10 cellular contexts compared by ENCODE assay signal in the genomic region with DNA sequence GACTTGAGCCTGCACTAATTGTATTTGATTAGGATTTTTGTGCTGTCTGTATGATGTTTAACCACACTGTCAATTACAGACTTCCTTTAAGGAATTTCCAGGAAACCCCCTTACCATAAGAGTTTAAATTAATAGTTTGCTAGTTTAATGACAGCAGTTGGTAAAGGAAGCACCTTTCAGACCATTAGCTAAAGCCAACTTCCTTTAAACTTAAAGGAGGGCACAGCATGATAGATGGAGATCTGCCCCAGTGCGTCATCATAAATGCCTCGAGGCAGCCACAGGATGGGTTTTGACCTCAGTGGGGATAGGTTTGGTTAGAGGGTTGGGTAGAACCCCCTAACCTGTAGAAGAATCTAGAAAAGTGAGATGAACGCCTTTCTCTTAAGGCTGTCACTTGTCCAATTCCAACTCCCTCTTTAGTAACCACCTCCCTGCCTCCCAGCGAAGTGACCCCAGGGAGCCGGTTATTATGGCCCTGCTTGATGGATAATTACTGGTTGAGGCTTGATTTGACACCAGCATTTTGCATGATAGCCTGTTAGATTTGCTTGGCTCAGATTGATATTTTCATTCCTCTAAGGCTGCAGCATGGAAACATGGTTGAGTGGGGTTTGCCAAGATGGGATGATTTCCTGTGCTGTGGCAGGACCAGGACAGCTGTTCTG.
A peak's percentile ranks its signal among the peaks of the same experiment; 100 is the strongest.
DNase-seq lines count a peak whose midpoint lies in the region; ATAC-seq and TF ChIP-seq lines count a peak whose summit lies in the region.
"Had no signal": no experiment of that assay in that cellular context is flagged by ENCODE, and none has a peak within 500 bp of the region (broad histone marks: within the 10 kb centered on the region; RNA-seq: fewer than 3 reads in every experiment).

No MANE protein-coding gene starts in this region.

- H3K23ac ChIP-seq in trophoblast cell (ENCODE audit: low read length): no peak overlapping the region

- no peak for TF ChIP-seq CTCF in tibial nerve (IDR thresholded peaks at IDR 0.05)

- H3K36me3 ChIP-seq in trophoblast cell (ENCODE audit: control insufficient read depth in 1 of 2, insufficient read depth in 2 of 2, low read length in 2 of 2): no peaks in the 10 kb centered on the region
- H3K36me3 ChIP-seq in MG63: no peaks in the 10 kb centered on the region
- H3K36me3 ChIP-seq in tibial nerve: no peaks in the 10 kb centered on the region
- H3K36me3 ChIP-seq: esophagus squamous epithelium, pancreas had no signal

- peaks cover 26% of the 10 kb centered on the region for H3K79me1 ChIP-seq in trophoblast cell (ENCODE audit: low read length)

- no peak overlapping the region for H3K4me2 ChIP-seq in trophoblast cell (ENCODE audit: low read length)

- ATAC-seq in activated T-cell treated with anti-CD3 and anti-CD28 coated beads, Interleukin-2, amount 50 U/mL, for 4 hours: peak; percentile 43 to 64
- ATAC-seq in GM19023 (IDR thresholded peaks at IDR 0.05; ENCODE audit: unreplicated experiment) (no peak), HG03342 (IDR thresholded peaks at IDR 0.05; ENCODE audit: unreplicated experiment) (no peak)
- ATAC-seq: pancreas had no signal

- peak overlapping the region; percentile 8 for H2BK120ac ChIP-seq in trophoblast cell (ENCODE audit: insufficient read depth, low read length, poor library complexity)

- H3K27me3 ChIP-seq in trophoblast cell (ENCODE audit: insufficient read depth, low read length): no peaks in the 10 kb centered on the region
- H3K27me3 ChIP-seq in MG63: no peaks in the 10 kb centered on the region
- H3K27me3 ChIP-seq in tibial nerve: no peaks in the 10 kb centered on the region
- H3K27me3 ChIP-seq: esophagus squamous epithelium, pancreas had no signal

- WGBS in trophoblast cell (ENCODE audit: extremely low coverage, insufficient coverage, insufficient read length): no CpG with 5 or more reads among the region's 5 CpGs
- WGBS in tibial nerve, 2 donors: 69 to 75% methylated on average over 5 of the region's 5 CpGs

- H3K9ac ChIP-seq in trophoblast cell (ENCODE audit: low read length): no peak overlapping the region

- H4K12ac ChIP-seq in trophoblast cell (ENCODE audit: low read depth, low read length): no peak overlapping the region

- H2BK5ac ChIP-seq in trophoblast cell (ENCODE audit: low read depth, low read length, poor library complexity): peak overlapping the region; percentile 31

- no peaks in the 10 kb centered on the region for H3K9me3 ChIP-seq in trophoblast cell (ENCODE audit: insufficient read depth, low read depth, low read length)
- no peaks in the 10 kb centered on the region for H3K9me3 ChIP-seq in MG63
- no peaks in the 10 kb centered on the region for H3K9me3 ChIP-seq in tibial nerve
- H3K9me3 ChIP-seq: esophagus squamous epithelium, pancreas had no signal

- H2AFZ ChIP-seq in trophoblast cell (ENCODE audit: insufficient read depth, low read length, poor library complexity): no peak overlapping the region

- H3K4me3 Mint-ChIP-seq in activated T-cell treated with anti-CD3 and anti-CD28 coated beads, Interleukin-2, amount 50 U/mL, for 4 hours: no peak overlapping the region

- no peak overlapping the region for H4K8ac ChIP-seq in trophoblast cell (ENCODE audit: low read depth, low read length)

- H2AK5ac ChIP-seq in trophoblast cell (ENCODE audit: low read length): no peak overlapping the region

- H3K4me3 ChIP-seq in trophoblast cell (ENCODE audit: low read depth, low read length): no peak overlapping the region
- H3K4me3 ChIP-seq in MG63: no peak overlapping the region
- H3K4me3 ChIP-seq in tibial nerve: no peak overlapping the region
- H3K4me3 ChIP-seq: esophagus squamous epithelium, pancreas had no signal

- H3K36me3 Mint-ChIP-seq in activated T-cell treated with anti-CD3 and anti-CD28 coated beads, Interleukin-2, amount 50 U/mL, for 4 hours (ENCODE audit: insufficient read depth): peaks cover 2% of the 10 kb centered on the region

- H3K27ac ChIP-seq in trophoblast cell (ENCODE audit: low read depth, low read length) (peak overlapping the region; percentile 55), tibial nerve (no peak overlapping the region)
- H3K27ac ChIP-seq: esophagus squamous epithelium, pancreas had no signal

- H4K91ac ChIP-seq in trophoblast cell (ENCODE audit: low read depth, low read length): peak overlapping the region; percentile 55

- no peak for TF ChIP-seq POLR2A in tibial nerve (IDR thresholded peaks at IDR 0.05)

- peak overlapping the region; percentile 31 for H3K4ac ChIP-seq in trophoblast cell (ENCODE audit: low read depth, low read length)

- H2BK12ac ChIP-seq in trophoblast cell (ENCODE audit: low read length): peak overlapping the region; percentile 68

- DNase-seq in GF-D8 (lab: John Stamatoyannopoulos, UW) (peak; percentile 46), NCI-H1417 (lab: John Stamatoyannopoulos, UW) (peak in 2 of 3 experiments; percentile 82 to 94), trophoblast cell (no peak), MG63 (no peak), tibial nerve (ENCODE audit: low spot score in 2 of 2) (no peak)
- DNase-seq in activated T-cell treated with anti-CD3 and anti-CD28 coated beads, Interleukin-2, amount 50 U/mL, for 4 hours: peak; percentile 12
- DNase-seq: esophagus squamous epithelium, pancreas had no signal

- H3K4me1 Mint-ChIP-seq in activated T-cell treated with anti-CD3 and anti-CD28 coated beads, Interleukin-2, amount 50 U/mL, for 4 hours (ENCODE audit: low read depth): peaks cover 90% of the 10 kb centered on the region

- H3K14ac ChIP-seq in trophoblast cell (ENCODE audit: low read length): peak overlapping the region; percentile 42

- H3K79me2 ChIP-seq in trophoblast cell (ENCODE audit: control insufficient read depth, insufficient read depth, low read length, poor library complexity): peaks cover 7% of the 10 kb centered on the region

- H3K27me3 Mint-ChIP-seq in activated T-cell treated with anti-CD3 and anti-CD28 coated beads, Interleukin-2, amount 50 U/mL, for 4 hours (ENCODE audit: low read depth): no peaks in the 10 kb centered on the region

- TF ChIP-seq EP300 in tibial nerve (IDR thresholded peaks at IDR 0.05): no peak

- no peaks in the 10 kb centered on the region for H3K9me3 Mint-ChIP-seq in activated T-cell treated with anti-CD3 and anti-CD28 coated beads, Interleukin-2, amount 50 U/mL, for 4 hours

- peak overlapping the region; percentile 54 for H3K18ac ChIP-seq in trophoblast cell (ENCODE audit: low read length)

- H3K4me1 ChIP-seq in trophoblast cell (ENCODE audit: control insufficient read depth in 1 of 2, insufficient read depth in 2 of 2, low read length in 2 of 2) (peaks cover 30 to 36% of the 10 kb centered on the region in 2 experiments), tibial nerve (peaks cover 0 to 30% (median 20%) of the 10 kb centered on the region in 4 donors)

Comparison
In these comparisons a context has a peak if more than half of its experiments do, and no peak if none do; other contexts are left out.
1. DNase-seq: peak in GF-D8 (single experiment), NCI-H1417 (2 of 3) and activated T-cell treated with anti-CD3 and anti-CD28 coated beads, Interleukin-2, amount 50 U/mL, for 4 hours (single experiment); none in trophoblast cell (0 of 2), MG63 (single experiment) and tibial nerve (0 of 2).
2. ATAC-seq: peak in activated T-cell treated with anti-CD3 and anti-CD28 coated beads, Interleukin-2, amount 50 U/mL, for 4 hours (2 of 2); none in GM19023 (single experiment) and HG03342 (single experiment).